ENCODE assay signal across 20 cellular contexts in genomic region chr1:18654599-18654998, GRCh38. TPM values are rescaled to one million over a fixed set of nuclear protein-coding genes. Genes with fewer than 3 reads are reported as not detected.
DNase-seq lines count a peak whose midpoint lies in the region; ATAC-seq and TF ChIP-seq lines count a peak whose summit lies in the region.
"Had no signal": no experiment of that assay in that cellular context is flagged by ENCODE, and none has a peak within 500 bp of the region (broad histone marks: within the 10 kb centered on the region; RNA-seq: fewer than 3 reads in every experiment).

No MANE protein-coding gene starts in this region.

- H3K4me1 ChIP-seq in BLaER1 (peaks cover 58% of the 10 kb centered on the region), GM23338 (ENCODE audit: insufficient read depth) (peaks cover 72% of the 10 kb centered on the region), BE2C (no peaks in the 10 kb centered on the region), spleen (peaks cover 0 to 3% (median 0%) of the 10 kb centered on the region in 6 donors)
- peaks cover 0 to 56% of the 10 kb centered on the region in 2 donors for H3K4me1 ChIP-seq in naive thymus-derived CD4-positive, alpha-beta T cell (ENCODE audit: control insufficient read depth in 2 of 2, insufficient read depth in 2 of 2, low read length in 2 of 2)

- H3K4me3 ChIP-seq in BLaER1 (no peak overlapping the region), GM23338 (0 out of 2 replicates have a peak overlapping the region, but pooled peaks have one; percentile 30), BE2C (ENCODE audit: low read depth, low read length) (no peak overlapping the region), spleen (no peak overlapping the region)
- no peak overlapping the region for H3K4me3 ChIP-seq in naive thymus-derived CD4-positive, alpha-beta T cell (ENCODE audit: low read length)
- H3K4me3 ChIP-seq: GM12878 had no signal

- H3K4me1 Mint-ChIP-seq in GM23338, result peaks cover 83% of the 10 kb centered on the region
- H3K4me1 Mint-ChIP-seq in brain, result peaks cover 87% of the 10 kb centered on the region
- H3K4me1 Mint-ChIP-seq in naive thymus-derived CD4-positive, alpha-beta T cell, result peaks cover 18 to 90% (median 75%) of the 10 kb centered on the region in 7 donors

- H3K9me3 ChIP-seq in BLaER1 (no peaks in the 10 kb centered on the region), BE2C (no peaks in the 10 kb centered on the region), spleen (no peaks in the 10 kb centered on the region)
- H3K9me3 ChIP-seq in naive thymus-derived CD4-positive, alpha-beta T cell (ENCODE audit: control insufficient read depth in 2 of 3, low read length in 3 of 3), result no peaks in the 10 kb centered on the region

- H3K27ac Mint-ChIP-seq in GM23338 (no peak overlapping the region), brain (peak overlapping the region in 3 of 5 experiments; percentile 5 to 72 (median 60))
- peak overlapping the region in 4 of 9 donors; percentile 18 to 47 (median 34) for H3K27ac Mint-ChIP-seq in naive thymus-derived CD4-positive, alpha-beta T cell
- H3K27ac Mint-ChIP-seq: CD4-positive, CD25-positive, alpha-beta regulatory T cell; CD8-positive, alpha-beta memory T cell had no signal

- H2AFZ ChIP-seq in GM23338, result no peak overlapping the region

- H3K27me3 Mint-ChIP-seq in GM23338 (ENCODE audit: insufficient read depth, low read depth, poor library complexity), result peaks cover 81% of the 10 kb centered on the region
- H3K27me3 Mint-ChIP-seq in brain, result peaks cover 48% of the 10 kb centered on the region
- H3K27me3 Mint-ChIP-seq in naive thymus-derived CD4-positive, alpha-beta T cell, result peaks cover 9 to 79% (median 22%) of the 10 kb centered on the region in 5 donors

- DNase-seq in GM23338 (ENCODE audit: low spot score) (no peak), BE2C (no peak), spleen (no peak), posterior cingulate gyrus (no peak)
- DNase-seq in naive thymus-derived CD4-positive, alpha-beta T cell, result no peak
- DNase-seq: CD4-positive, CD25-positive, alpha-beta regulatory T cell; CD8-positive, alpha-beta memory T cell; COR-L47; DMS 273 treated with DMSO at 0.1 percent for 48 hours; DMS53; DND-41; EL; HCEC 1CT had no signal

- POLR2A ChIA-PET in naive thymus-derived CD4-positive, alpha-beta T cell (lab: Charles Lee), result interaction anchor here (2.0 to 4.2 kb wide), 2 partner anchors 9 to 10 kb away, joined by 7 to 26 read pairs; no protein-coding TSS in a partner anchor

- H3K27me3 ChIP-seq in BLaER1 (peaks cover 41% of the 10 kb centered on the region), GM23338 (ENCODE audit: insufficient read depth) (peaks cover 90% of the 10 kb centered on the region), BE2C (no peaks in the 10 kb centered on the region), spleen (replicated peaks in 1 of 7) (peaks cover 0 to 100% (median 55%) of the 10 kb centered on the region in 7 donors)
- no peaks in the 10 kb centered on the region for H3K27me3 ChIP-seq in naive thymus-derived CD4-positive, alpha-beta T cell (ENCODE audit: control insufficient read depth in 2 of 2, insufficient read depth in 2 of 2, low read length in 2 of 2)

- 76 to 86% (median 85%) methylated on average over 5 of the region's 5 CpGs for WGBS in spleen, 5 donors

- H3K36me3 Mint-ChIP-seq in GM23338 (ENCODE audit: low read depth) (no peaks in the 10 kb centered on the region), brain (no peaks in the 10 kb centered on the region)
- no peaks in the 10 kb centered on the region for H3K36me3 Mint-ChIP-seq in naive thymus-derived CD4-positive, alpha-beta T cell
- H3K36me3 Mint-ChIP-seq: CD4-positive, CD25-positive, alpha-beta regulatory T cell had no signal

- CTCF ChIA-PET in naive thymus-derived CD4-positive, alpha-beta T cell (lab: Charles Lee), result no interaction called here

- H3K4me3 Mint-ChIP-seq in GM23338 (no peak overlapping the region), brain (peak overlapping the region in 1 of 5 experiments; percentile 63)
- peak overlapping the region in 7 of 10 donors; percentile 9 to 83 (median 66) for H3K4me3 Mint-ChIP-seq in naive thymus-derived CD4-positive, alpha-beta T cell
- H3K4me3 Mint-ChIP-seq: CD4-positive, CD25-positive, alpha-beta regulatory T cell; CD8-positive, alpha-beta memory T cell had no signal

- no peaks in the 10 kb centered on the region for H3K9me2 ChIP-seq in GM23338 (ENCODE audit: insufficient read depth)

- TF ChIP-seq POLR2A in spleen (IDR thresholded peaks at IDR 0.05), result no peak

- TF ChIP-seq CTCF in GM23338 (conservative IDR thresholded peaks at IDR 0.05; ENCODE audit: low read depth in 2 of 2) (no peak), brain (conservative IDR thresholded peaks at IDR 0.05) (no peak), BE2C (IDR thresholded peaks at IDR 0.05; ENCODE audit: low read depth, low read length) (no peak), spleen (IDR thresholded peaks at IDR 0.05 in 8 of 11, conservative IDR thresholded peaks at IDR 0.05 in 3 of 11) (no peak)

- peaks cover 19% of the 10 kb centered on the region for H3F3A ChIP-seq in GM23338 (replicated peaks; ENCODE audit: low read depth)

- ATAC-seq in GM23338, result no peak
- no peak for ATAC-seq in naive thymus-derived CD4-positive, alpha-beta T cell
- ATAC-seq: GM12878 had no signal

- H3K36me3 ChIP-seq in BLaER1 (no peaks in the 10 kb centered on the region), GM23338 (ENCODE audit: insufficient read depth) (no peaks in the 10 kb centered on the region), BE2C (no peaks in the 10 kb centered on the region), spleen (no peaks in the 10 kb centered on the region)
- H3K36me3 ChIP-seq in naive thymus-derived CD4-positive, alpha-beta T cell (ENCODE audit: control insufficient read depth in 2 of 3, insufficient read depth in 3 of 3, low read length in 3 of 3), result no peaks in the 10 kb centered on the region

- no peaks in the 10 kb centered on the region for H3K79me2 ChIP-seq in GM23338 (replicated peaks; ENCODE audit: insufficient read depth)

- H3K4me2 ChIP-seq in BLaER1 (peak overlapping the region; percentile 82), GM23338 (peak overlapping the region; percentile 83)

- H3K9me3 Mint-ChIP-seq in GM23338 (no peaks in the 10 kb centered on the region; the same call in 2 of the 3 replicates), brain (peaks cover 0 to 14% (median 0%) of the 10 kb centered on the region in 5 experiments)
- peaks cover 0 to 2% (median 0%) of the 10 kb centered on the region in 11 donors for H3K9me3 Mint-ChIP-seq in naive thymus-derived CD4-positive, alpha-beta T cell
- H3K9me3 Mint-ChIP-seq: CD4-positive, CD25-positive, alpha-beta regulatory T cell had no signal

- H3K27ac ChIP-seq in BLaER1, result no peak overlapping the region
- H3K27ac ChIP-seq in GM23338 (ENCODE audit: low read depth), result no peak overlapping the region
- no peak overlapping the region for H3K27ac ChIP-seq in naive thymus-derived CD4-positive, alpha-beta T cell (ENCODE audit: low read depth, low read length)
- H3K27ac ChIP-seq in spleen, result no peak overlapping the region

- H4K20me1 ChIP-seq in BLaER1 (peaks cover 14% of the 10 kb centered on the region; the same call in 1 of the 2 replicates), GM23338 (replicated peaks; ENCODE audit: insufficient read depth) (no peaks in the 10 kb centered on the region)

- intact Hi-C loops in naive thymus-derived CD4-positive, alpha-beta T cell (cut with micrococcal nuclease), result no loop called here
- intact Hi-C loops in spleen (cut with DNase I; ENCODE audit: low total_unique reads), result no loop called here
- intact Hi-C loops in posterior cingulate gyrus (cut with DNase I), result no loop called here

- H3K9ac ChIP-seq in BLaER1, result no peak overlapping the region

TF ChIP-seq in GM23338, 12 proteins besides CTCF, POLR2A, EP300 and RAD21 (continues in another document):
- TF ChIP-seq JUNB (IDR thresholded peaks at IDR 0.05; ENCODE audit: unreplicated experiment), result no peak
- TF ChIP-seq NANOG (IDR thresholded peaks at IDR 0.05; ENCODE audit: borderline replicate concordance), result no peak
- TF ChIP-seq EZH2phosphoT487 (IDR thresholded peaks at IDR 0.05; ENCODE audit: unreplicated experiment), result no peak

RNA-seq across cellular contexts. Expression of gene PAX7, which starts 24.0 kb away (rescaled TPM):
- 0.03 TPM in 1 of 2 replicates, not detected in the other for total RNA-seq in GM23338 (2014; rRNA removed; shearing (Covaris generic))
- not detected in 2 replicates for polyA plus RNA-seq in GM23338 (2016; fragmentation: Nextera tagmentation; extraction: Ambion mirVana)
- polyA plus RNA-seq in brain (ENCODE audit: insufficient read depth, low read depth, low replicate concordance), result 0.34 TPM
- total RNA-seq in naive thymus-derived CD4-positive, alpha-beta T cell, result not detected
- polyA plus RNA-seq in naive thymus-derived CD4-positive, alpha-beta T cell, result not detected
- not detected for polyA plus RNA-seq in BE2C (2012; ENCODE audit: insufficient read depth, insufficient read length, low read depth)
- not detected for total RNA-seq in spleen
- not detected for polyA plus RNA-seq in spleen
- total RNA-seq: A172; CD4-positive, CD25-positive, alpha-beta regulatory T cell; CD8-positive, alpha-beta memory T cell; G401; GM12878; HT-29 had no signal
- polyA plus RNA-seq: BJ; CD4-positive, CD25-positive, alpha-beta regulatory T cell; CD8-positive, alpha-beta memory T cell; GM12878 had no signal
